Comparison of ENCODE assay signal across 21 cellular contexts in the genomic region with DNA sequence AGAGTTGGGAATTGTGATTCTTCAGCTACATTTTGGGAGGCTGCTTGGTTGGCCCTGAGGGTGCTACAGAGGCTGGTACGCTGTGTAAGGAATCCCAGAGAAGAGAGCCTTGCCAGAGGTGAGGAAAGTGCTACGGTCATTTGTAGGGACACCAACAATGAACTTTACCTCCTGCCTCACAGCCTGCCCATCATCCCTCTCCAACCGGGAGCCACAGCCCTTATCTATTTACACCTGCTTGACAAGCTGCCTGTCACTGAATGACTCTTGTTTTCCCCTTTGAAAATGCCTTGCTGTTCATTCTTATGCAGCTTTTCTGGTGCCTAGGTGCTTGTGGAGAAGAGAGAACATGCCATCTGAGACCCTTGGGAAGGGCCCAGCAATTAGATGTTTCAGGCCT.
"Had no signal": no experiment of that assay in that cellular context is flagged by ENCODE, and none has a peak within 500 bp of the region (broad histone marks: within the 10 kb centered on the region; RNA-seq: fewer than 3 reads in every experiment).

No MANE protein-coding gene starts in this region.

- DNase-seq: activated CD4-positive, alpha-beta memory T cell treated with anti-CD3 and anti-CD28 coated beads for 36 hours; activated CD4-positive, alpha-beta T cell treated with anti-CD3 and anti-CD28 coated beads for 4 hours; activated CD4-positive, CD25-positive, alpha-beta regulatory T cell; activated effector memory CD4-positive, alpha-beta T cell treated with Interleukin-2 at 50 U/mL for 16 hours; activated naive CD4-positive, alpha-beta T cell treated with anti-CD3 and anti-CD28 coated beads for 36 hours; activated naive CD8-positive, alpha-beta T cell treated with anti-CD3 and anti-CD28 coated beads, Interleukin-2, amount 10 ng/mL, durations not matched to agents 7 days and 5 days; activated T-cell treated with anti-CD3 and anti-CD28 coated beads, Interleukin-2, amount 50 U/mL, for 48 hours; amygdala; colonic mucosa; dorsolateral prefrontal cortex; heart right ventricle; kidney; naive thymus-derived CD8-positive, alpha-beta T cell; retina; stimulated activated CD4-positive, alpha-beta T cell treated with anti-CD3 and anti-CD28 coated beads, Interleukin-4, amount 100 ng/mL, for 24 hours; stomach had no signal

- H3K27ac ChIP-seq: colonic mucosa, dorsolateral prefrontal cortex, heart right ventricle, neural progenitor cell, stomach, vagina had no signal

- H3K27ac Mint-ChIP-seq: activated CD4-positive, alpha-beta memory T cell treated with anti-CD3 and anti-CD28 coated beads for 36 hours; activated naive CD4-positive, alpha-beta T cell treated with anti-CD3 and anti-CD28 coated beads for 36 hours; activated naive CD8-positive, alpha-beta T cell treated with anti-CD3 and anti-CD28 coated beads, Interleukin-2, amount 10 ng/mL, durations not matched to agents 7 days and 5 days; mesothelial cell of epicardium; naive thymus-derived CD8-positive, alpha-beta T cell; neural progenitor cell; progenitor cell of endocrine pancreas; type B pancreatic cell had no signal

- H3K27me3 Mint-ChIP-seq: progenitor cell of endocrine pancreas, type B pancreatic cell had no signal

- H3K9ac ChIP-seq: neural progenitor cell had no signal

- H3K4me3 ChIP-seq: colonic mucosa, dorsolateral prefrontal cortex, heart right ventricle, neural progenitor cell, stomach, vagina had no signal

- H3K27me3 ChIP-seq: colonic mucosa, dorsolateral prefrontal cortex, heart right ventricle, neural progenitor cell, stomach, vagina had no signal

- H3K4me3 Mint-ChIP-seq: activated CD4-positive, alpha-beta memory T cell treated with anti-CD3 and anti-CD28 coated beads for 36 hours; activated naive CD4-positive, alpha-beta T cell treated with anti-CD3 and anti-CD28 coated beads for 36 hours; activated naive CD8-positive, alpha-beta T cell treated with anti-CD3 and anti-CD28 coated beads, Interleukin-2, amount 10 ng/mL, durations not matched to agents 7 days and 5 days; mesothelial cell of epicardium; naive thymus-derived CD8-positive, alpha-beta T cell; neural progenitor cell; type B pancreatic cell had no signal

- H3K9me3 ChIP-seq: colonic mucosa, heart right ventricle, stomach, vagina had no signal

- H3K36me3 ChIP-seq: colonic mucosa, heart right ventricle, neural progenitor cell, stomach, vagina had no signal

- H3K4me1 ChIP-seq: colonic mucosa, heart right ventricle, neural progenitor cell, stomach, vagina had no signal

- H3K4me1 Mint-ChIP-seq: activated naive CD8-positive, alpha-beta T cell treated with anti-CD3 and anti-CD28 coated beads, Interleukin-2, amount 10 ng/mL, durations not matched to agents 7 days and 5 days; mesothelial cell of epicardium; naive thymus-derived CD8-positive, alpha-beta T cell; neural progenitor cell had no signal

- H3K36me3 Mint-ChIP-seq: activated CD4-positive, alpha-beta memory T cell treated with anti-CD3 and anti-CD28 coated beads for 36 hours; activated naive CD8-positive, alpha-beta T cell treated with anti-CD3 and anti-CD28 coated beads, Interleukin-2, amount 10 ng/mL, durations not matched to agents 7 days and 5 days; mesothelial cell of epicardium; type B pancreatic cell had no signal

- H3K4me2 ChIP-seq: neural progenitor cell had no signal

- H3K9me3 Mint-ChIP-seq: activated CD4-positive, alpha-beta memory T cell treated with anti-CD3 and anti-CD28 coated beads for 36 hours; activated naive CD4-positive, alpha-beta T cell treated with anti-CD3 and anti-CD28 coated beads for 36 hours; activated naive CD8-positive, alpha-beta T cell treated with anti-CD3 and anti-CD28 coated beads, Interleukin-2, amount 10 ng/mL, durations not matched to agents 7 days and 5 days; neural progenitor cell; type B pancreatic cell had no signal
